ENCODE assay signal across 24 cellular contexts in genomic region chr4:13857800-13858199, GRCh38.
"Had no signal": no experiment of that assay in that cellular context is flagged by ENCODE, and none has a peak within 500 bp of the region (broad histone marks: within the 10 kb centered on the region; RNA-seq: fewer than 3 reads in every experiment).

No MANE protein-coding gene starts in this region.

- H3K27ac ChIP-seq: colonic mucosa, epithelial cell of prostate, esophagus squamous epithelium, gastrocnemius medialis, heart right ventricle, left ventricle myocardium inferior, lower lobe of right lung had no signal

- ATAC-seq: effector memory CD8-positive, alpha-beta T cell; esophagus mucosa; gastrocnemius medialis; heart right ventricle; left cardiac atrium; lower lobe of right lung; mucosa of descending colon had no signal

- H3K9me3 ChIP-seq: colonic mucosa, gastrocnemius medialis, lower lobe of right lung, mucosa of descending colon had no signal

- H3K4me1 ChIP-seq: colonic mucosa, esophagus squamous epithelium, gastrocnemius medialis, lower lobe of right lung had no signal

- FAIRE-seq: endometrium, keratinocyte had no signal

- H3K36me3 ChIP-seq: colonic mucosa, esophagus squamous epithelium, gastrocnemius medialis, heart right ventricle, left ventricle myocardium inferior, lower lobe of right lung had no signal

- DNase-seq: colonic mucosa; cortex of kidney; effector CD8-positive, alpha-beta T cell; effector memory CD8-positive, alpha-beta T cell; endodermal cell; erythroblast; esophagus squamous epithelium; foreskin fibroblast; foreskin melanocyte; gastrocnemius medialis; glutamatergic neuron; head of caudate nucleus; heart right ventricle; hippocampal formation; left cardiac atrium; left ventricle myocardium inferior; lower lobe of right lung; mesenchymal stem cell; mucosa of descending colon; naive B cell had no signal

- H3K4me3 ChIP-seq: colonic mucosa, esophagus squamous epithelium, gastrocnemius medialis, heart right ventricle, left ventricle myocardium inferior, lower lobe of right lung, mucosa of descending colon had no signal

- H3K27me3 ChIP-seq: colonic mucosa, esophagus squamous epithelium, gastrocnemius medialis, heart right ventricle had no signal
